ENCODE assay signal across 1 cellular context in the genomic region with DNA sequence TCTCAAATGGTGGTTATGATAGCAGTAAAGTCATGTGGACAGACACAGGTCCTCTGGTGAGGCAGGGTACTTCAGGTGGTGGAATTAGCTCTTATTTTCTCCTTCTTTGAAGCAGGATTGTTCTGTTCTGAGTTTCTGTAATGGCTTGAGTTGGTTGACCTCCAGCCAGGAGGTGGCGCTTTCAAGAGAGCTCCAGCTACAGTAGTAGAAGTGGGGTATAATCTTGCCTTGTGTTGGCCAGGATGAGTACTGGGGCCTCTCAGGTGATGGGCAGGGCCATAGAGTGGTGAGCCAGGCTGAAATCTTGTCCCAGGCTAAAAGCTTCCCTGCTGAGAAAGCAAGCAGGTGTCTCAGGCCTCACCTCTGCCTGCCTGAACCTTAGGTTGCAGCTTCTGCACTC.
TF ChIP-seq lines count a peak whose summit lies in the region.

No MANE protein-coding gene starts in this region.

TF ChIP-seq in HepG2, 621 proteins besides CTCF, POLR2A, EP300 and RAD21 (continued from another document):
- TF ChIP-seq, protein P1, sequence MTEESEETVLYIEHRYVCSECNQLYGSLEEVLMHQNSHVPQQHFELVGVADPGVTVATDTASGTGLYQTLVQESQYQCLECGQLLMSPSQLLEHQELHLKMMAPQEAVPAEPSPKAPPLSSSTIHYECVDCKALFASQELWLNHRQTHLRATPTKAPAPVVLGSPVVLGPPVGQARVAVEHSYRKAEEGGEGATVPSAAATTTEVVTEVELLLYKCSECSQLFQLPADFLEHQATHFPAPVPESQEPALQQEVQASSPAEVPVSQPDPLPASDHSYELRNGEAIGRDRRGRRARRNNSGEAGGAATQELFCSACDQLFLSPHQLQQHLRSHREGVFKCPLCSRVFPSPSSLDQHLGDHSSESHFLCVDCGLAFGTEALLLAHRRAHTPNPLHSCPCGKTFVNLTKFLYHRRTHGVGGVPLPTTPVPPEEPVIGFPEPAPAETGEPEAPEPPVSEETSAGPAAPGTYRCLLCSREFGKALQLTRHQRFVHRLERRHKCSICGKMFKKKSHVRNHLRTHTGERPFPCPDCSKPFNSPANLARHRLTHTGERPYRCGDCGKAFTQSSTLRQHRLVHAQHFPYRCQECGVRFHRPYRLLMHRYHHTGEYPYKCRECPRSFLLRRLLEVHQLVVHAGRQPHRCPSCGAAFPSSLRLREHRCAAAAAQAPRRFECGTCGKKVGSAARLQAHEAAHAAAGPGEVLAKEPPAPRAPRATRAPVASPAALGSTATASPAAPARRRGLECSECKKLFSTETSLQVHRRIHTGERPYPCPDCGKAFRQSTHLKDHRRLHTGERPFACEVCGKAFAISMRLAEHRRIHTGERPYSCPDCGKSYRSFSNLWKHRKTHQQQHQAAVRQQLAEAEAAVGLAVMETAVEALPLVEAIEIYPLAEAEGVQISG (CRISPR knock-in tag; IDR thresholded peaks at IDR 0.05), result peak; percentile 77
- TF ChIP-seq MTF2 (CRISPR knock-in tag; IDR thresholded peaks at IDR 0.05; ENCODE audit: borderline replicate concordance), result no peak
TF ChIP-seq in HepG2: peak in this region for 1.
